1 cellular context compared by ENCODE assay signal in genomic region chr15:65791335-65792129, GRCh38.
TF ChIP-seq lines count a peak whose summit lies in the region.

No MANE protein-coding gene starts in this region.

TF ChIP-seq in HepG2, 621 proteins besides CTCF, POLR2A, EP300 and RAD21 (continued from another document):
- TF ChIP-seq ZNF646 (CRISPR knock-in tag; IDR thresholded peaks at IDR 0.05): no peak
- TF ChIP-seq ARNT (IDR thresholded peaks at IDR 0.05): no peak
- no peak for TF ChIP-seq ZNF512B (CRISPR knock-in tag; IDR thresholded peaks at IDR 0.05; ENCODE audit: borderline replicate concordance)
- TF ChIP-seq ZFP91 (CRISPR knock-in tag; IDR thresholded peaks at IDR 0.05; ENCODE audit: borderline replicate concordance): no peak; the same call in 1 of the 2 replicates
- TF ChIP-seq TEAD3 (CRISPR knock-in tag; optimal IDR thresholded peaks at IDR 0.05; ENCODE audit: borderline replicate concordance): no peak
- no peak for TF ChIP-seq ZFP41 (CRISPR knock-in tag; IDR thresholded peaks at IDR 0.05; ENCODE audit: borderline replicate concordance)
- no peak for TF ChIP-seq MTERF4 (CRISPR knock-in tag; IDR thresholded peaks at IDR 0.05)
- TF ChIP-seq BCL3 (CRISPR knock-in tag; IDR thresholded peaks at IDR 0.05): 0 out of 2 replicates have a peak, but pooled peaks have one; percentile 77
- no peak for TF ChIP-seq ATF5 (CRISPR knock-in tag; IDR thresholded peaks at IDR 0.05; ENCODE audit: low read depth)
